21 cellular contexts compared by ENCODE assay signal in genomic region chr17:45104907-45105624, GRCh38. TPM values are rescaled to one million over a fixed set of nuclear protein-coding genes. Genes with fewer than 3 reads are reported as not detected.
DNase-seq lines count a peak whose midpoint lies in the region; ATAC-seq and TF ChIP-seq lines count a peak whose summit lies in the region.
"Had no signal": no experiment of that assay in that cellular context is flagged by ENCODE, and none has a peak within 500 bp of the region (broad histone marks: within the 10 kb centered on the region; RNA-seq: fewer than 3 reads in every experiment).

No MANE protein-coding gene starts in this region.

- H3K9ac ChIP-seq in skeletal muscle tissue (ENCODE audit: low read depth in 1 of 3, low read length in 3 of 3) = peak overlapping the region in 1 of 3 donors; percentile 76

- H3K27ac Mint-ChIP-seq in chondrocyte (ENCODE audit: unreplicated experiment) = no peak overlapping the region
- H3K27ac Mint-ChIP-seq: activated CD4-positive, alpha-beta T cell treated with anti-CD3 and anti-CD28 coated beads, Interleukin-2, amount 10 ng/mL, durations not matched to agents 24 days and 14 days; activated naive CD8-positive, alpha-beta T cell had no signal

- H3K4me1 ChIP-seq in heart right ventricle = peaks cover 4 to 88% (median 52%) of the 10 kb centered on the region in 9 donors
- peaks cover 82 to 86% (median 84%) of the 10 kb centered on the region in 3 donors for H3K4me1 ChIP-seq in skeletal muscle tissue (ENCODE audit: control insufficient read depth in 3 of 3, insufficient read depth in 3 of 3, low read length in 3 of 3)
- H3K4me1 ChIP-seq: left lung, SJCRH30, upper lobe of left lung had no signal

- H3K9me3 Mint-ChIP-seq in chondrocyte (ENCODE audit: low read depth) = no peaks in the 10 kb centered on the region
- H3K9me3 Mint-ChIP-seq: activated CD4-positive, alpha-beta T cell treated with anti-CD3 and anti-CD28 coated beads, Interleukin-2, amount 10 ng/mL, durations not matched to agents 24 days and 14 days; CD4-positive, alpha-beta memory T cell had no signal

- intact Hi-C loops in heart right ventricle (cut with DNase I) = loop anchor here in 1 of 10 donors (10.0 kb wide), 1 partner anchor 330 kb away; no protein-coding TSS in a partner anchor
- intact Hi-C loops in Right ventricle myocardium inferior (cut with DNase I) = loop anchor here (10.0 kb wide), 1 partner anchor 330 kb away; no protein-coding TSS in a partner anchor

- H3K4me3 Mint-ChIP-seq in chondrocyte (ENCODE audit: unreplicated experiment) = no peak overlapping the region
- H3K4me3 Mint-ChIP-seq: activated CD4-positive, alpha-beta T cell treated with anti-CD3 and anti-CD28 coated beads, Interleukin-2, amount 10 ng/mL, durations not matched to agents 24 days and 14 days; activated naive CD8-positive, alpha-beta T cell; CD4-positive, alpha-beta memory T cell had no signal

- peaks cover 26% of the 10 kb centered on the region for H3K4me1 Mint-ChIP-seq in chondrocyte (ENCODE audit: low read depth)
- H3K4me1 Mint-ChIP-seq: activated CD4-positive, alpha-beta T cell treated with anti-CD3 and anti-CD28 coated beads, Interleukin-2, amount 10 ng/mL, durations not matched to agents 24 days and 14 days; CD4-positive, alpha-beta memory T cell had no signal

- H3K36me3 Mint-ChIP-seq in chondrocyte (ENCODE audit: low read depth) = peaks cover 26% of the 10 kb centered on the region
- H3K36me3 Mint-ChIP-seq: activated naive CD8-positive, alpha-beta T cell had no signal

- H3K27ac ChIP-seq in heart right ventricle (peak overlapping the region in 9 of 10 donors; percentile 35 to 94 (median 77)), skeletal muscle tissue (ENCODE audit: low read depth, low read length) (peak overlapping the region; percentile 51)
- H3K27ac ChIP-seq: left lung, ovary, SJCRH30, upper lobe of left lung had no signal

- no peaks in the 10 kb centered on the region for H3K27me3 Mint-ChIP-seq in chondrocyte (ENCODE audit: low read depth)
- H3K27me3 Mint-ChIP-seq: activated CD4-positive, alpha-beta T cell treated with anti-CD3 and anti-CD28 coated beads, Interleukin-2, amount 10 ng/mL, durations not matched to agents 24 days and 14 days; activated naive CD8-positive, alpha-beta T cell; CD4-positive, alpha-beta memory T cell had no signal

- ATAC-seq in heart right ventricle (peak in 1 of 8 donors; percentile 2), Right ventricle myocardium inferior (no peak), GM21367 (IDR thresholded peaks at IDR 0.05; ENCODE audit: unreplicated experiment) (no peak), HG02759 (IDR thresholded peaks at IDR 0.05; ENCODE audit: unreplicated experiment) (no peak)
- ATAC-seq: left lung had no signal

- peaks cover 0 to 91% (median 58%) of the 10 kb centered on the region in 9 donors for H3K36me3 ChIP-seq in heart right ventricle
- peaks cover 53 to 56% (median 56%) of the 10 kb centered on the region in 3 donors for H3K36me3 ChIP-seq in skeletal muscle tissue (ENCODE audit: control insufficient read depth in 3 of 3, insufficient read depth in 3 of 3, low read length in 3 of 3)
- H3K36me3 ChIP-seq: ovary had no signal

- DNase-seq in heart right ventricle = no peak
- DNase-seq in Right ventricle myocardium inferior (ENCODE audit: missing footprints) = no peak
- DNase-seq in chondrocyte (ENCODE audit: low spot score) = no peak
- DNase-seq: activated CD4-positive, alpha-beta T cell treated with anti-CD3 and anti-CD28 coated beads, Interleukin-2, amount 10 ng/mL, durations not matched to agents 24 days and 14 days; activated T-cell treated with anti-CD3 and anti-CD28 coated beads, Interleukin-2, amount 50 U/mL, for 1 hour; CD4-positive, alpha-beta memory T cell; DMS79 treated with DMSO at 0.1 percent for 48 hours; effector CD8-positive, alpha-beta T cell; left lung; NCI-H1436; NCI-H2227 treated with DMSO at 0.1 percent for 48 hours; NK-92 treated with Interleukin-12 subunit alpha and Interleukin-12 subunit beta, amount 100 ng/mL, for 24 hours; ovary; SJCRH30; stimulated activated naive CD4-positive, alpha-beta T cell; T1000; upper lobe of left lung had no signal

- 74% methylated on average over 17 of the region's 17 CpGs for WGBS in heart right ventricle, 2 donors

- no peaks in the 10 kb centered on the region for H3K9me3 ChIP-seq in heart right ventricle
- H3K9me3 ChIP-seq in skeletal muscle tissue (ENCODE audit: control insufficient read depth in 3 of 3, low read length in 3 of 3) = no peaks in the 10 kb centered on the region
- H3K9me3 ChIP-seq: left lung, ovary, SJCRH30, upper lobe of left lung had no signal

- TF ChIP-seq CTCF in heart right ventricle (IDR thresholded peaks at IDR 0.05) (peak in 3 of 9 donors; percentile 3 to 26 (median 23)), chondrocyte (IDR thresholded peaks at IDR 0.05) (peak; percentile 30)

- H3K4me3 ChIP-seq in heart right ventricle (no peak overlapping the region), skeletal muscle tissue (ENCODE audit: low read length in 3 of 3) (no peak overlapping the region)
- H3K4me3 ChIP-seq: left lung, ovary, SJCRH30, upper lobe of left lung had no signal

- H3K27me3 ChIP-seq in heart right ventricle (no peaks in the 10 kb centered on the region), skeletal muscle tissue (ENCODE audit: control insufficient read depth in 3 of 3, insufficient read depth in 3 of 3, low read length in 3 of 3) (no peaks in the 10 kb centered on the region)
- H3K27me3 ChIP-seq: left lung, ovary, SJCRH30, upper lobe of left lung had no signal

RNA-seq across cellular contexts. Expression of gene PLCD3, which starts 27.2 kb away (rescaled TPM):
- total RNA-seq in heart right ventricle (100 to 1,000 TPM in 9 of 10 donors, 10 to 100 TPM in 1; 87.2 to 188 (median 115) TPM), Right ventricle myocardium inferior (200 TPM), chondrocyte (123 to 135 TPM (median 128 TPM) in 3 replicates), skeletal muscle tissue (12.0 TPM)
- 10 to 100 TPM; 44.6 to 72.3 TPM for polyA plus RNA-seq in heart right ventricle

RNA-seq across cellular contexts. Expression of gene ACBD4, which starts 30.4 kb away (rescaled TPM):
- 1 to 10 TPM; 6.1 to 9.7 (median 7.3) TPM for total RNA-seq in heart right ventricle
- 10 to 100 TPM in 1 of 2 donors, 1 to 10 TPM in 1; 4.2 to 16.7 TPM for polyA plus RNA-seq in heart right ventricle
- total RNA-seq in Right ventricle myocardium inferior = 6.7 TPM
- 4.7 to 6.8 TPM (median 5.6 TPM) in 3 replicates for total RNA-seq in chondrocyte
- total RNA-seq in skeletal muscle tissue = 3.1 TPM

RNA-seq across cellular contexts. Expression of gene HEXIM1, which starts 43.2 kb away (rescaled TPM):
- 10 to 100 TPM; 17.0 to 37.4 (median 20.1) TPM for total RNA-seq in heart right ventricle
- 10 to 100 TPM in 1 of 2 donors, 1 to 10 TPM in 1; 8.4 to 11.0 TPM for polyA plus RNA-seq in heart right ventricle
- 33.1 TPM for total RNA-seq in Right ventricle myocardium inferior
- 35.9 to 41.0 TPM (median 36.4 TPM) in 3 replicates for total RNA-seq in chondrocyte
- total RNA-seq in skeletal muscle tissue = 14.6 TPM

RNA-seq across cellular contexts. Expression of gene NMT1, which starts 43.9 kb away (rescaled TPM):
- total RNA-seq in heart right ventricle = 100 to 1,000 TPM in 1 of 10 donors, 10 to 100 TPM in 9; 60.6 to 110 (median 74.4) TPM
- polyA plus RNA-seq in heart right ventricle = 10 to 100 TPM; 40.9 to 68.5 TPM
- 96.0 TPM for total RNA-seq in Right ventricle myocardium inferior
- 89.0 to 103 TPM (median 91.4 TPM) in 3 replicates for total RNA-seq in chondrocyte
- 35.5 TPM for total RNA-seq in skeletal muscle tissue

RNA-seq across cellular contexts. Expression of gene DCAKD, which starts 53.6 kb away (rescaled TPM):
- total RNA-seq in heart right ventricle (10 to 100 TPM; 28.1 to 46.2 (median 32.7) TPM), Right ventricle myocardium inferior (24.2 TPM), chondrocyte (33.9 to 39.9 TPM (median 36.5 TPM) in 3 replicates), skeletal muscle tissue (20.9 TPM)
- 10 to 100 TPM; 21.1 to 22.9 TPM for polyA plus RNA-seq in heart right ventricle
